1 cellular context compared by ENCODE assay signal in the genomic region with DNA sequence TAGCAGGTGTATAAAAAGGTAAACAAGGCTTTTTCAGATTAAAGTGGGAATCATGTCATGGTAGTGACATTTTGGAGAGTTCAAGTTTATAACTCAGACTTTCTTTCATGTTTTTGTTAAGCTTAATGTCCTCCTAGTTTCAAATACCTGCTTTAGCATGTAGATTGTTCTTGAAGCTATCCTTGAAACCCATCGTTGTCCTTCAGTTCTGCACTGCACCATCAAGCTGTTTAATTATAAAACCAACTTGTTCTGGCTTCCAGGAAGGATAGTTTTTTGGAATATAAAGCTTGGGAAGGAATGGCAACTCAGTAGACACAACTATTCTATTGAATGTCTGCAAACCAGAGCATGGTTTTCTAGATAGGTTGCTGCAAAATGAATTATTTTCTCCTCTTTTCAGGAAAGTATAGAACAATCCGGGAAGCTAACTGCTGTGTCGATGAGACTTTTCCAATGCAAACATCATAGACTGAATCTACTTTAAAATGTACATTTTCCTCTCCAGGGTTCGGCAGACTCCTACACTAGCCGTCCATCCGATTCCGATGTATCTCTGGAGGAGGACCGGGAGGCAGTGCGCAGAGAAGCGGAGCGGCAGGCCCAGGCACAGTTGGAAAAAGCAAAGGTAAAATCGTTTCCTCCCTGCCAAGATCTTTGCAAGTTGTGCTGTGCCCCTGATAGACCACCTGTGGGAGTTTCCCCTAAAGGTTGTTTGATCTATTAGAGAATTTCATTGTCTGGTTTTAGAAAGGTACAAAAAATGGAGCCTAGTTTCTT.
TF ChIP-seq lines count a peak whose summit lies in the region.

No MANE protein-coding gene starts in this region.

TF ChIP-seq in HepG2, 621 proteins besides CTCF, POLR2A, EP300 and RAD21:
- TF ChIP-seq, protein P1, sequence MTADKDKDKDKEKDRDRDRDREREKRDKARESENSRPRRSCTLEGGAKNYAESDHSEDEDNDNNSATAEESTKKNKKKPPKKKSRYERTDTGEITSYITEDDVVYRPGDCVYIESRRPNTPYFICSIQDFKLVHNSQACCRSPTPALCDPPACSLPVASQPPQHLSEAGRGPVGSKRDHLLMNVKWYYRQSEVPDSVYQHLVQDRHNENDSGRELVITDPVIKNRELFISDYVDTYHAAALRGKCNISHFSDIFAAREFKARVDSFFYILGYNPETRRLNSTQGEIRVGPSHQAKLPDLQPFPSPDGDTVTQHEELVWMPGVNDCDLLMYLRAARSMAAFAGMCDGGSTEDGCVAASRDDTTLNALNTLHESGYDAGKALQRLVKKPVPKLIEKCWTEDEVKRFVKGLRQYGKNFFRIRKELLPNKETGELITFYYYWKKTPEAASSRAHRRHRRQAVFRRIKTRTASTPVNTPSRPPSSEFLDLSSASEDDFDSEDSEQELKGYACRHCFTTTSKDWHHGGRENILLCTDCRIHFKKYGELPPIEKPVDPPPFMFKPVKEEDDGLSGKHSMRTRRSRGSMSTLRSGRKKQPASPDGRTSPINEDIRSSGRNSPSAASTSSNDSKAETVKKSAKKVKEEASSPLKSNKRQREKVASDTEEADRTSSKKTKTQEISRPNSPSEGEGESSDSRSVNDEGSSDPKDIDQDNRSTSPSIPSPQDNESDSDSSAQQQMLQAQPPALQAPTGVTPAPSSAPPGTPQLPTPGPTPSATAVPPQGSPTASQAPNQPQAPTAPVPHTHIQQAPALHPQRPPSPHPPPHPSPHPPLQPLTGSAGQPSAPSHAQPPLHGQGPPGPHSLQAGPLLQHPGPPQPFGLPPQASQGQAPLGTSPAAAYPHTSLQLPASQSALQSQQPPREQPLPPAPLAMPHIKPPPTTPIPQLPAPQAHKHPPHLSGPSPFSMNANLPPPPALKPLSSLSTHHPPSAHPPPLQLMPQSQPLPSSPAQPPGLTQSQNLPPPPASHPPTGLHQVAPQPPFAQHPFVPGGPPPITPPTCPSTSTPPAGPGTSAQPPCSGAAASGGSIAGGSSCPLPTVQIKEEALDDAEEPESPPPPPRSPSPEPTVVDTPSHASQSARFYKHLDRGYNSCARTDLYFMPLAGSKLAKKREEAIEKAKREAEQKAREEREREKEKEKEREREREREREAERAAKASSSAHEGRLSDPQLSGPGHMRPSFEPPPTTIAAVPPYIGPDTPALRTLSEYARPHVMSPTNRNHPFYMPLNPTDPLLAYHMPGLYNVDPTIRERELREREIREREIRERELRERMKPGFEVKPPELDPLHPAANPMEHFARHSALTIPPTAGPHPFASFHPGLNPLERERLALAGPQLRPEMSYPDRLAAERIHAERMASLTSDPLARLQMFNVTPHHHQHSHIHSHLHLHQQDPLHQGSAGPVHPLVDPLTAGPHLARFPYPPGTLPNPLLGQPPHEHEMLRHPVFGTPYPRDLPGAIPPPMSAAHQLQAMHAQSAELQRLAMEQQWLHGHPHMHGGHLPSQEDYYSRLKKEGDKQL (CRISPR knock-in tag; IDR thresholded peaks at IDR 0.05; ENCODE audit: low read depth) = no peak
- TF ChIP-seq, protein P2, sequence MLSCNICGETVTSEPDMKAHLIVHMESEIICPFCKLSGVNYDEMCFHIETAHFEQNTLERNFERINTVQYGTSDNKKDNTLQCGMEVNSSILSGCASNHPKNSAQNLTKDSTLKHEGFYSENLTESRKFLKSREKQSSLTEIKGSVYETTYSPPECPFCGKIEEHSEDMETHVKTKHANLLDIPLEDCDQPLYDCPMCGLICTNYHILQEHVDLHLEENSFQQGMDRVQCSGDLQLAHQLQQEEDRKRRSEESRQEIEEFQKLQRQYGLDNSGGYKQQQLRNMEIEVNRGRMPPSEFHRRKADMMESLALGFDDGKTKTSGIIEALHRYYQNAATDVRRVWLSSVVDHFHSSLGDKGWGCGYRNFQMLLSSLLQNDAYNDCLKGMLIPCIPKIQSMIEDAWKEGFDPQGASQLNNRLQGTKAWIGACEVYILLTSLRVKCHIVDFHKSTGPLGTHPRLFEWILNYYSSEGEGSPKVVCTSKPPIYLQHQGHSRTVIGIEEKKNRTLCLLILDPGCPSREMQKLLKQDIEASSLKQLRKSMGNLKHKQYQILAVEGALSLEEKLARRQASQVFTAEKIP (CRISPR knock-in tag; IDR thresholded peaks at IDR 0.05; ENCODE audit: borderline replicate concordance) = no peak
- TF ChIP-seq ZNF367 (CRISPR knock-in tag; IDR thresholded peaks at IDR 0.05; ENCODE audit: borderline replicate concordance) = no peak
- TF ChIP-seq NCOA5 (CRISPR knock-in tag; IDR thresholded peaks at IDR 0.05) = no peak
- no peak for TF ChIP-seq RFXAP (CRISPR knock-in tag; IDR thresholded peaks at IDR 0.05; ENCODE audit: borderline replicate concordance)
